15 cellular contexts compared by ENCODE assay signal in the genomic region with DNA sequence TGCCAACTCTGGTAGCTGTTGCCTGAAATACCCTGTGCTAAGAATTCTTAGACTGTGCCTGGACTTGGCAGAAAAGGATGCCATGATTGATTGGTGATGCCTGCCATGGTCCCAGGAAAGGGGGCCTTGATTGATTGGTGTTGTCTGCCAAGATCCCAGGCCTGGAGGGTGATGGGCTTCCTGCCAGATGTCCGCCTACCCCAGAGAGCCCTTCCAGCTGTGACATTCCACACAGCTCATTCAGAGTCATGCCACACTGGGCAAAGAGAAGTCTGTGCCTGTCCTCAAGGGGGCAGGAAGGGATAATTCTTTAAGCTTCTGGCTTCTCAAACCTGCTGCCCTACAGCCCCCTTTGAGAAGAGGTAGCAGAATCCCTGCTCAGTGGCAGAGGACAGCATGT. TPM values are rescaled to one million over a fixed set of nuclear protein-coding genes. Genes with fewer than 3 reads are reported as not detected.
DNase-seq lines count a peak whose midpoint lies in the region; ATAC-seq, FAIRE-seq and TF ChIP-seq lines count a peak whose summit lies in the region.
"Had no signal": no experiment of that assay in that cellular context is flagged by ENCODE, and none has a peak within 500 bp of the region (broad histone marks: within the 10 kb centered on the region; RNA-seq: fewer than 3 reads in every experiment).

No MANE protein-coding gene starts in this region.

- H3K9ac ChIP-seq in HepG2 (ENCODE audit: insufficient read depth, low read depth, low read length), result no peak overlapping the region
- H3K9ac ChIP-seq in PC-3 (ENCODE audit: low read length), result no peak overlapping the region
- no peak overlapping the region for H3K9ac ChIP-seq in MM.1S (ENCODE audit: low read length)

- POLR2A ChIA-PET in HepG2 (lab: Yijun Ruan, JAX) (no interaction called here), PC-3 (lab: Charles Lee; ENCODE audit: unreplicated experiment) (no interaction called here)

- BruUV-seq in HepG2 (replicated peaks; lab: Mats Ljungman, UMichigan) (no TSS peak), PC-3 (replicated peaks; lab: Mats Ljungman, UMichigan) (no TSS peak)

- H3K4me1 Mint-ChIP-seq in effector memory CD8-positive, alpha-beta T cell (ENCODE audit: low read depth in 2 of 2), result no peaks in the 10 kb centered on the region
- H3K4me1 Mint-ChIP-seq: stimulated activated effector memory CD8-positive, alpha-beta T cell treated with anti-CD3 and anti-CD28 coated beads, Interleukin-12 subunit alpha, Interleukin-12 subunit beta, amount 100 ng/mL, for 72 hours had no signal

- H3K4me3 Mint-ChIP-seq in effector memory CD8-positive, alpha-beta T cell, result no peak overlapping the region
- H3K4me3 Mint-ChIP-seq: nephron; stimulated activated effector memory CD8-positive, alpha-beta T cell treated with anti-CD3 and anti-CD28 coated beads, Interleukin-12 subunit alpha, Interleukin-12 subunit beta, amount 100 ng/mL, for 72 hours; T-helper 2 cell treated with Interferon-gamma antibody and Interleukin-4, amounts not matched to agents 5 μg/mL and 100 μg/mL, for 36 hours had no signal

- ATAC-seq in HepG2, result no peak; the same call in 2 of the 3 replicates
- no peak for ATAC-seq in right lobe of liver
- no peak for ATAC-seq in PC-3
- ATAC-seq in effector memory CD8-positive, alpha-beta T cell (replicated peaks), result no peak
- ATAC-seq: stimulated activated effector memory CD8-positive, alpha-beta T cell treated with anti-CD3 and anti-CD28 coated beads, Interleukin-12 subunit alpha, Interleukin-12 subunit beta, amount 100 ng/mL, for 72 hours had no signal

- H2AFZ ChIP-seq in HepG2 (ENCODE audit: low read length) (no peak overlapping the region), PC-3 (ENCODE audit: low read length) (no peak overlapping the region), MM.1S (ENCODE audit: low read length) (no peak overlapping the region)

- H3K27me3 ChIP-seq in HepG2 (ENCODE audit: control insufficient read depth in 1 of 2, insufficient read depth in 2 of 2, low read length in 2 of 2), result peaks cover 2 to 15% of the 10 kb centered on the region in 2 experiments; a peak in 4 of 5 replicates
- no peaks in the 10 kb centered on the region for H3K27me3 ChIP-seq in right lobe of liver
- H3K27me3 ChIP-seq in PC-3 (ENCODE audit: low read length), result peaks cover 53% of the 10 kb centered on the region
- H3K27me3 ChIP-seq in MM.1S (replicated peaks; ENCODE audit: insufficient read depth, low read length), result peaks cover 64% of the 10 kb centered on the region

- in situ Hi-C loops in HepG2 (cut with HindIII; ENCODE audit: extremely low pct_ligation_motif_present, low pct_unique_long_range_greater_than_20kb), result no loop called here

- no peak overlapping the region for H3K4me2 ChIP-seq in HepG2 (ENCODE audit: low read depth, low read length)
- H3K4me2 ChIP-seq in PC-3 (ENCODE audit: low read length), result no peak overlapping the region
- H3K4me2 ChIP-seq in MM.1S (ENCODE audit: low read depth, low read length), result no peak overlapping the region

- H3K9me3 Mint-ChIP-seq in effector memory CD8-positive, alpha-beta T cell, result no peaks in the 10 kb centered on the region
- H3K9me3 Mint-ChIP-seq: nephron; stimulated activated effector memory CD8-positive, alpha-beta T cell treated with anti-CD3 and anti-CD28 coated beads, Interleukin-12 subunit alpha, Interleukin-12 subunit beta, amount 100 ng/mL, for 72 hours; T-helper 2 cell treated with Interferon-gamma antibody and Interleukin-4, amounts not matched to agents 5 μg/mL and 100 μg/mL, for 36 hours had no signal

- no peaks in the 10 kb centered on the region for H3K79me2 ChIP-seq in HepG2 (ENCODE audit: insufficient read depth, low read length)
- H3K79me2 ChIP-seq in PC-3 (ENCODE audit: low read length), result no peaks in the 10 kb centered on the region
- H3K79me2 ChIP-seq in MM.1S (ENCODE audit: low read length), result no peaks in the 10 kb centered on the region

- no peaks in the 10 kb centered on the region for H3K36me3 Mint-ChIP-seq in effector memory CD8-positive, alpha-beta T cell (ENCODE audit: insufficient read depth)
- H3K36me3 Mint-ChIP-seq: stimulated activated effector memory CD8-positive, alpha-beta T cell treated with anti-CD3 and anti-CD28 coated beads, Interleukin-12 subunit alpha, Interleukin-12 subunit beta, amount 100 ng/mL, for 72 hours had no signal

- H3K27ac ChIP-seq in HepG2 (ENCODE audit: extremely low read length, insufficient read depth, low read length), result no peak overlapping the region
- H3K27ac ChIP-seq in right lobe of liver, result no peak overlapping the region
- no peak overlapping the region for H3K27ac ChIP-seq in PC-3 (ENCODE audit: low read length)
- no peak overlapping the region for H3K27ac ChIP-seq in MM.1S (ENCODE audit: low read length)

- WGBS in HepG2 (ENCODE audit: low lambda C conversion rate), result 7% methylated on average over 1 of the region's 1 CpG
- WGBS in right lobe of liver (ENCODE audit: insufficient coverage, low coverage, low lambda C conversion rate, missing lambda C conversion rate), result no CpG with 5 or more reads among the region's 1 CpG

- CTCF ChIA-PET in HepG2 (lab: Yijun Ruan, JAX; ENCODE audit: low intra/inter-chr PET ratio, low total read pairs) (no interaction called here), PC-3 (lab: Charles Lee) (interaction anchor here (0.6 kb wide), 1 partner anchor 91 kb away, joined by 3 read pairs; no protein-coding TSS in a partner anchor)

- H3K27ac Mint-ChIP-seq in effector memory CD8-positive, alpha-beta T cell, result no peak overlapping the region
- H3K27ac Mint-ChIP-seq: nephron; stimulated activated effector memory CD8-positive, alpha-beta T cell treated with anti-CD3 and anti-CD28 coated beads, Interleukin-12 subunit alpha, Interleukin-12 subunit beta, amount 100 ng/mL, for 72 hours; T-helper 2 cell treated with Interferon-gamma antibody and Interleukin-4, amounts not matched to agents 5 μg/mL and 100 μg/mL, for 36 hours had no signal

- H3K9me2 ChIP-seq in PC-3 (replicated peaks; ENCODE audit: low read length), result no peaks in the 10 kb centered on the region
- no peaks in the 10 kb centered on the region for H3K9me2 ChIP-seq in MM.1S (replicated peaks; ENCODE audit: insufficient read depth, low read length)

- no peaks in the 10 kb centered on the region for H3F3A ChIP-seq in PC-3 (ENCODE audit: low read length, unreplicated experiment)
- no peaks in the 10 kb centered on the region for H3F3A ChIP-seq in MM.1S (ENCODE audit: insufficient read depth, low read length)

- TF ChIP-seq POLR2A in HepG2 (IDR thresholded peaks at IDR 0.05; ENCODE audit: insufficient read depth in 1 of 2, low read depth in 2 of 2, low read length in 2 of 2), result no peak
- no peak for TF ChIP-seq POLR2A in right lobe of liver (IDR thresholded peaks at IDR 0.05)

- no peak for TF ChIP-seq CTCF in HepG2 (CRISPR knock-in tag; IDR thresholded peaks at IDR 0.05)
- TF ChIP-seq CTCF in right lobe of liver (IDR thresholded peaks at IDR 0.05), result no peak
- peak; percentile 34 for TF ChIP-seq CTCF in PC-3 (conservative IDR thresholded peaks at IDR 0.05; ENCODE audit: low read depth, low read length)
- no peak for TF ChIP-seq CTCF in fibroblast of pulmonary artery (IDR thresholded peaks at IDR 0.05; ENCODE audit: low read length, missing control alignments)
- no peak for TF ChIP-seq CTCF in MM.1S (IDR thresholded peaks at IDR 0.05; ENCODE audit: low read length)

- intact Hi-C loops in HepG2 (cut with micrococcal nuclease; ENCODE audit: unreplicated experiment) (no loop called here), right lobe of liver (cut with DNase I) (no loop called here), PC-3 (cut with micrococcal nuclease) (no loop called here)

- peaks cover 47 to 56% of the 10 kb centered on the region in 2 donors for H3K27me3 Mint-ChIP-seq in effector memory CD8-positive, alpha-beta T cell

- H3K4me1 ChIP-seq in HepG2 (ENCODE audit: insufficient read depth, low read length) (no peaks in the 10 kb centered on the region), right lobe of liver (no peaks in the 10 kb centered on the region), PC-3 (ENCODE audit: insufficient read depth, low read length) (no peaks in the 10 kb centered on the region), MM.1S (ENCODE audit: low read length) (no peaks in the 10 kb centered on the region)

- no peak for TF ChIP-seq RAD21 in HepG2 (CRISPR knock-in tag; IDR thresholded peaks at IDR 0.05)

- no peak overlapping the region for H3K4me3 ChIP-seq in HepG2 (replicated peaks in 1 of 3; ENCODE audit: insufficient read depth in 1 of 3, low read depth in 2 of 3, low read length in 3 of 3)
- no peak overlapping the region for H3K4me3 ChIP-seq in right lobe of liver
- no peak overlapping the region for H3K4me3 ChIP-seq in PC-3 (ENCODE audit: low read length)
- H3K4me3 ChIP-seq in fibroblast of pulmonary artery (replicated peaks; ENCODE audit: low read depth, low read length), result no peak overlapping the region
- no peak overlapping the region for H3K4me3 ChIP-seq in MM.1S (ENCODE audit: low read length)

- H3K36me3 ChIP-seq in HepG2 (replicated peaks in 1 of 2; ENCODE audit: control insufficient read depth in 1 of 2, insufficient read depth in 2 of 2, low read length in 2 of 2) (no peaks in the 10 kb centered on the region), right lobe of liver (no peaks in the 10 kb centered on the region), PC-3 (ENCODE audit: low read depth, low read length) (no peaks in the 10 kb centered on the region), MM.1S (replicated peaks; ENCODE audit: insufficient read depth, low read length) (no peaks in the 10 kb centered on the region)

- H3K9me3 ChIP-seq in HepG2 (ENCODE audit: low read length) (no peaks in the 10 kb centered on the region), right lobe of liver (no peaks in the 10 kb centered on the region), PC-3 (ENCODE audit: low read length) (no peaks in the 10 kb centered on the region), MM.1S (replicated peaks; ENCODE audit: insufficient read depth, low read length) (no peaks in the 10 kb centered on the region)

- TF ChIP-seq EP300 in HepG2 (IDR thresholded peaks at IDR 0.05; ENCODE audit: low read depth in 2 of 2, low read length in 2 of 2), result no peak
- no peak for TF ChIP-seq EP300 in HepG2 (CRISPR knock-in tag; IDR thresholded peaks at IDR 0.05; ENCODE audit: borderline replicate concordance)

- no peak for FAIRE-seq in HepG2 (lab: Jason Lieb, UNC)
- FAIRE-seq: astrocyte had no signal

- H4K20me1 ChIP-seq in HepG2 (ENCODE audit: insufficient read depth, low read length) (no peaks in the 10 kb centered on the region), PC-3 (ENCODE audit: low read length) (no peaks in the 10 kb centered on the region), MM.1S (ENCODE audit: insufficient read depth, low read length) (no peaks in the 10 kb centered on the region)

- DNase-seq in HepG2 (ENCODE audit: low spot score), result no peak
- no peak for DNase-seq in right lobe of liver
- DNase-seq in PC-3, result peak; percentile 34
- peak; percentile 7 for DNase-seq in fibroblast of pulmonary artery (ENCODE audit: low read depth)
- DNase-seq in activated CD4-positive, alpha-beta T cell treated with anti-CD3 and anti-CD28 coated beads, Interleukin-2, amount 50 U/mL, for 4 hours, result no peak
- no peak for DNase-seq in effector memory CD8-positive, alpha-beta T cell
- no peak for DNase-seq in MM.1S
- no peak for DNase-seq in GOT3 (lab: John Stamatoyannopoulos, UW)
- DNase-seq: activated CD8-positive, alpha-beta memory T cell treated with anti-CD3 and anti-CD28 coated beads, Interleukin-2, amount 50 U/mL, for 4 hours; erythroblast had no signal

RNA-seq across cellular contexts. Expression of a gene that starts 24.6 kb away (rescaled TPM):
- 0.07 and 0.18 TPM in 2 replicates for total RNA-seq in HepG2 (2016; rRNA removed; fragmentation: Illumina TruSeq; extraction: Trizol)
- not detected in 2 replicates for total RNA-seq in HepG2 (2016; cell fraction: cytosol; rRNA removed; fragmentation: Illumina TruSeq; extraction: Trizol; ENCODE audit: low read depth)
- 0.06 TPM in 2 replicates for total RNA-seq in HepG2 (2016; cell fraction: insoluble cytoplasmic fraction; rRNA removed; fragmentation: Illumina TruSeq; extraction: Trizol)
- not detected in 2 replicates for total RNA-seq in HepG2 (2016; cell fraction: membrane; rRNA removed; fragmentation: Illumina TruSeq; extraction: Trizol)
- 0.09 TPM in 1 of 2 replicates, not detected in the other for total RNA-seq in HepG2 (2016; cell fraction: nucleus; rRNA removed; fragmentation: Illumina TruSeq; extraction: Trizol)
- polyA plus RNA-seq in HepG2 (2011; rRNA removed), result 0.01 and 0.09 TPM in 2 replicates
- polyA plus RNA-seq in HepG2 (2011; cell fraction: cytosol; rRNA removed), result 0.01 and 0.08 TPM in 2 replicates
- polyA plus RNA-seq in HepG2 (2011; cell fraction: nucleus; rRNA removed), result 0.03 and 0.06 TPM in 2 replicates
- polyA plus RNA-seq in HepG2 (2012), result 0.05 TPM in 1 of 2 replicates, not detected in the other
- not detected in 2 replicates for polyA plus RNA-seq in HepG2 (2016; cell fraction: cytosol; fragmentation: Illumina TruSeq; extraction: Trizol; ENCODE audit: low read depth)
- polyA plus RNA-seq in HepG2 (2016; cell fraction: insoluble cytoplasmic fraction; fragmentation: Illumina TruSeq; extraction: Trizol; ENCODE audit: low read depth), result not detected in 2 replicates
- polyA plus RNA-seq in HepG2 (2016; cell fraction: membrane; fragmentation: Illumina TruSeq; extraction: Trizol; ENCODE audit: low read depth), result not detected in 2 replicates
- polyA plus RNA-seq in HepG2 (2016; cell fraction: nucleus; fragmentation: Illumina TruSeq; extraction: Trizol; ENCODE audit: insufficient read depth, low read depth), result 0.14 and 0.17 TPM in 2 replicates
- polyA minus RNA-seq in HepG2 (2011; rRNA and poly(A)+ RNA removed; ENCODE audit: low replicate concordance), result 0.10 and 5.8 TPM in 2 replicates
- polyA minus RNA-seq in HepG2 (2011; cell fraction: cytosol; rRNA and poly(A)+ RNA removed), result not detected in 2 replicates
- 0.13 TPM in 1 of 2 replicates, not detected in the other for polyA minus RNA-seq in HepG2 (2011; cell fraction: nucleus; rRNA and poly(A)+ RNA removed)
- total RNA-seq in right lobe of liver, result not detected
- 0.04 and 0.17 TPM in 2 replicates for total RNA-seq in PC-3 (2014; rRNA removed)
- polyA plus RNA-seq: BJ had no signal

RNA-seq across cellular contexts. Expression of a gene that starts 40.1 kb away (rescaled TPM):
- not detected in 2 replicates for total RNA-seq in HepG2 (2016; rRNA removed; fragmentation: Illumina TruSeq; extraction: Trizol)
- total RNA-seq in HepG2 (2016; cell fraction: cytosol; rRNA removed; fragmentation: Illumina TruSeq; extraction: Trizol; ENCODE audit: low read depth), result not detected in 2 replicates
- not detected in 2 replicates for total RNA-seq in HepG2 (2016; cell fraction: insoluble cytoplasmic fraction; rRNA removed; fragmentation: Illumina TruSeq; extraction: Trizol)
- not detected in 2 replicates for total RNA-seq in HepG2 (2016; cell fraction: membrane; rRNA removed; fragmentation: Illumina TruSeq; extraction: Trizol)
- not detected in 2 replicates for total RNA-seq in HepG2 (2016; cell fraction: nucleus; rRNA removed; fragmentation: Illumina TruSeq; extraction: Trizol)
- polyA plus RNA-seq in HepG2 (2011; rRNA removed), result 0.03 TPM in 1 of 2 replicates, not detected in the other
- not detected in 2 replicates for polyA plus RNA-seq in HepG2 (2011; cell fraction: cytosol; rRNA removed)
- polyA plus RNA-seq in HepG2 (2011; cell fraction: nucleus; rRNA removed), result not detected in 2 replicates
- not detected in 2 replicates for polyA plus RNA-seq in HepG2 (2012)
- polyA plus RNA-seq in HepG2 (2016; cell fraction: cytosol; fragmentation: Illumina TruSeq; extraction: Trizol; ENCODE audit: low read depth), result not detected in 2 replicates
- polyA plus RNA-seq in HepG2 (2016; cell fraction: insoluble cytoplasmic fraction; fragmentation: Illumina TruSeq; extraction: Trizol; ENCODE audit: low read depth), result not detected in 2 replicates
- polyA plus RNA-seq in HepG2 (2016; cell fraction: membrane; fragmentation: Illumina TruSeq; extraction: Trizol; ENCODE audit: low read depth), result not detected in 2 replicates
- not detected in 2 replicates for polyA plus RNA-seq in HepG2 (2016; cell fraction: nucleus; fragmentation: Illumina TruSeq; extraction: Trizol; ENCODE audit: insufficient read depth, low read depth)
- 26.5 TPM in 1 of 2 replicates, not detected in the other for polyA minus RNA-seq in HepG2 (2011; rRNA and poly(A)+ RNA removed; ENCODE audit: low replicate concordance)
- 0.20 and 0.35 TPM in 2 replicates for polyA minus RNA-seq in HepG2 (2011; cell fraction: cytosol; rRNA and poly(A)+ RNA removed)
- 0.39 TPM in 1 of 2 replicates, not detected in the other for polyA minus RNA-seq in HepG2 (2011; cell fraction: nucleus; rRNA and poly(A)+ RNA removed)
- total RNA-seq in right lobe of liver, result under 1 TPM in 4 of 6 experiments, not detected in 2; 0.07 to 0.43 (median 0.19) TPM
- 2.8 and 3.0 TPM in 2 replicates for total RNA-seq in PC-3 (2014; rRNA removed)

Comparison
In these comparisons a context has a peak if more than half of its experiments do, and no peak if none do; other contexts are left out.
1. DNase-seq: peak in PC-3 (single experiment) and fibroblast of pulmonary artery (single experiment); none in HepG2 (single experiment), right lobe of liver (0 of 3), activated CD4-positive, alpha-beta T cell treated with anti-CD3 and anti-CD28 coated beads, Interleukin-2, amount 50 U/mL, for 4 hours (0 of 2), effector memory CD8-positive, alpha-beta T cell (0 of 3), MM.1S (single experiment) and GOT3 (single experiment).